Comparison of ENCODE assay signal across 8 cellular contexts in genomic region chr7:149071641-149072437, GRCh38. TPM values are rescaled to one million over a fixed set of nuclear protein-coding genes. Genes with fewer than 3 reads are reported as not detected.
DNase-seq lines count a peak whose midpoint lies in the region; ATAC-seq and TF ChIP-seq lines count a peak whose summit lies in the region.

No MANE protein-coding gene starts in this region.

- H3K27ac ChIP-seq in liver (ENCODE audit: low read depth in 1 of 2, low read length in 2 of 2): no peak overlapping the region

- peaks cover 3% of the 10 kb centered on the region for H3K36me3 Mint-ChIP-seq in activated naive CD4-positive, alpha-beta T cell treated with anti-CD3 and anti-CD28 coated beads for 36 hours (ENCODE audit: low read depth)

- DNase-seq in DMS53 (lab: John Stamatoyannopoulos, UW): peak; percentile 26
- no peak for DNase-seq in DMS53 treated with DMSO at 0.1 percent for 48 hours (lab: John Stamatoyannopoulos, UW; ENCODE audit: unreplicated experiment)
- DNase-seq in activated naive CD4-positive, alpha-beta T cell treated with anti-CD3 and anti-CD28 coated beads for 36 hours: peak; percentile 33
- DNase-seq in stimulated activated naive CD8-positive, alpha-beta T cell treated with anti-CD3 and anti-CD28 coated beads, Interleukin-15, amount 100 ng/mL, for 72 hours: peak; percentile 36 to 65
- no peak for DNase-seq in NCI-H446 (lab: John Stamatoyannopoulos, UW)
- no peak for DNase-seq in NCI-H1105 (lab: John Stamatoyannopoulos, UW)
- no peak for DNase-seq in NCI-H446 treated with DMSO at 0.1 percent for 48 hours (lab: John Stamatoyannopoulos, UW)

- no peaks in the 10 kb centered on the region for H3K27me3 ChIP-seq in liver (ENCODE audit: control insufficient read depth in 4 of 4, insufficient read depth in 4 of 4, low read length in 3 of 4)

- no peaks in the 10 kb centered on the region for H3K9me3 Mint-ChIP-seq in activated naive CD4-positive, alpha-beta T cell treated with anti-CD3 and anti-CD28 coated beads for 36 hours
- H3K9me3 Mint-ChIP-seq in stimulated activated naive CD8-positive, alpha-beta T cell treated with anti-CD3 and anti-CD28 coated beads, Interleukin-15, amount 100 ng/mL, for 72 hours: no peaks in the 10 kb centered on the region

- H3K36me3 ChIP-seq in liver (ENCODE audit: control insufficient read depth in 4 of 4, insufficient read depth in 3 of 4, low read depth in 1 of 4, low read length in 3 of 4): peaks cover 1 to 36% (median 22%) of the 10 kb centered on the region in 4 donors

- H3K9ac ChIP-seq in liver (ENCODE audit: low read depth in 1 of 2, low read length in 2 of 2): no peak overlapping the region

- CTCF ChIA-PET in activated naive CD4-positive, alpha-beta T cell treated with anti-CD3 and anti-CD28 coated beads for 36 hours (lab: Charles Lee): interaction anchor here (1.1 kb wide), 1 partner anchor 54 kb away, joined by 3 read pairs; the partner anchor contains the start of gene ZNF425

- ATAC-seq in stimulated activated naive CD8-positive, alpha-beta T cell treated with anti-CD3 and anti-CD28 coated beads, Interleukin-15, amount 100 ng/mL, for 72 hours: peak; percentile 88

- H3K4me1 Mint-ChIP-seq in activated naive CD4-positive, alpha-beta T cell treated with anti-CD3 and anti-CD28 coated beads for 36 hours (ENCODE audit: low read depth): peaks cover 8% of the 10 kb centered on the region
- H3K4me1 Mint-ChIP-seq in stimulated activated naive CD8-positive, alpha-beta T cell treated with anti-CD3 and anti-CD28 coated beads, Interleukin-15, amount 100 ng/mL, for 72 hours: peaks cover 11% of the 10 kb centered on the region

- H3K9me3 ChIP-seq in liver (ENCODE audit: control insufficient read depth in 4 of 4, low read length in 3 of 4): no peaks in the 10 kb centered on the region

- H3K4me3 ChIP-seq in liver (ENCODE audit: low read depth in 1 of 3, low read length in 3 of 3): no peak overlapping the region

- H3K4me1 ChIP-seq in liver (ENCODE audit: control insufficient read depth in 4 of 4, insufficient read depth in 4 of 4, low read length in 3 of 4): no peaks in the 10 kb centered on the region

- H3K27ac Mint-ChIP-seq in activated naive CD4-positive, alpha-beta T cell treated with anti-CD3 and anti-CD28 coated beads for 36 hours: no peak overlapping the region
- H3K27ac Mint-ChIP-seq in stimulated activated naive CD8-positive, alpha-beta T cell treated with anti-CD3 and anti-CD28 coated beads, Interleukin-15, amount 100 ng/mL, for 72 hours: peak overlapping the region in 1 of 2 donors; percentile 91

- 88% methylated on average over 46 of the region's 46 CpGs for WGBS in liver

- no peaks in the 10 kb centered on the region for H3K27me3 Mint-ChIP-seq in activated naive CD4-positive, alpha-beta T cell treated with anti-CD3 and anti-CD28 coated beads for 36 hours (ENCODE audit: low read depth)
- H3K27me3 Mint-ChIP-seq in stimulated activated naive CD8-positive, alpha-beta T cell treated with anti-CD3 and anti-CD28 coated beads, Interleukin-15, amount 100 ng/mL, for 72 hours: no peaks in the 10 kb centered on the region

- TF ChIP-seq CTCF in liver (IDR thresholded peaks at IDR 0.05; ENCODE audit: low read depth, low read length, missing input control): no peak

- intact Hi-C loops in activated naive CD4-positive, alpha-beta T cell treated with anti-CD3 and anti-CD28 coated beads for 36 hours (cut with micrococcal nuclease): no loop called here

- peak in 1 of 2 donors; percentile 7 for TF ChIP-seq RAD21 in liver (IDR thresholded peaks at IDR 0.05)

- peak overlapping the region; percentile 26 for H3K4me3 Mint-ChIP-seq in activated naive CD4-positive, alpha-beta T cell treated with anti-CD3 and anti-CD28 coated beads for 36 hours
- peak overlapping the region; percentile 71 to 81 for H3K4me3 Mint-ChIP-seq in stimulated activated naive CD8-positive, alpha-beta T cell treated with anti-CD3 and anti-CD28 coated beads, Interleukin-15, amount 100 ng/mL, for 72 hours

TF ChIP-seq in liver, 16 proteins besides CTCF, POLR2A, EP300 and RAD21:
- peak; percentile 46 to 47 for TF ChIP-seq GABPA (IDR thresholded peaks at IDR 0.05 in 1 of 2, conservative IDR thresholded peaks at IDR 0.05 in 1 of 2)
- no peak for TF ChIP-seq MAX (IDR thresholded peaks at IDR 0.05)
- TF ChIP-seq JUND (IDR thresholded peaks at IDR 0.05): no peak
- TF ChIP-seq SP1 (IDR thresholded peaks at IDR 0.05): no peak
- no peak for TF ChIP-seq ATF3 (IDR thresholded peaks at IDR 0.05)
- no peak for TF ChIP-seq TAF1 (conservative IDR thresholded peaks at IDR 0.05)

RNA-seq across cellular contexts. Expression of gene ZNF786, which starts 18.7 kb away (rescaled TPM):
- 1 to 10 TPM; 2.1 to 2.2 TPM for total RNA-seq in activated naive CD4-positive, alpha-beta T cell treated with anti-CD3 and anti-CD28 coated beads for 36 hours
- total RNA-seq in liver: 1 to 10 TPM; 2.3 to 5.9 TPM
- 1 to 10 TPM; 1.0 to 2.3 TPM for polyA plus RNA-seq in liver

RNA-seq across cellular contexts. Expression of gene PDIA4, which starts 43.5 kb away (rescaled TPM):
- total RNA-seq in activated naive CD4-positive, alpha-beta T cell treated with anti-CD3 and anti-CD28 coated beads for 36 hours: 10 to 100 TPM; 80.2 to 82.8 TPM
- total RNA-seq in liver: 100 to 1,000 TPM; 201 to 502 TPM
- polyA plus RNA-seq in liver: 100 to 1,000 TPM; 133 to 265 TPM

RNA-seq across cellular contexts. Expression of gene ZNF425, which starts 54.3 kb away (rescaled TPM):
- total RNA-seq in activated naive CD4-positive, alpha-beta T cell treated with anti-CD3 and anti-CD28 coated beads for 36 hours: under 1 TPM; 0.57 TPM
- total RNA-seq in liver: under 1 TPM; 0.84 to 0.98 TPM
- under 1 TPM; 0.25 to 0.32 TPM for polyA plus RNA-seq in liver

Comparison
In these comparisons a context has a peak if more than half of its experiments do, and no peak if none do; other contexts are left out.
1. DNase-seq: peak in DMS53 (single experiment), activated naive CD4-positive, alpha-beta T cell treated with anti-CD3 and anti-CD28 coated beads for 36 hours (single experiment) and stimulated activated naive CD8-positive, alpha-beta T cell treated with anti-CD3 and anti-CD28 coated beads, Interleukin-15, amount 100 ng/mL, for 72 hours (2 of 2); none in DMS53 treated with DMSO at 0.1 percent for 48 hours (single experiment), NCI-H446 (0 of 2), NCI-H1105 (single experiment) and NCI-H446 treated with DMSO at 0.1 percent for 48 hours (single experiment).